12 cellular contexts compared by ENCODE assay signal in the genomic region with DNA sequence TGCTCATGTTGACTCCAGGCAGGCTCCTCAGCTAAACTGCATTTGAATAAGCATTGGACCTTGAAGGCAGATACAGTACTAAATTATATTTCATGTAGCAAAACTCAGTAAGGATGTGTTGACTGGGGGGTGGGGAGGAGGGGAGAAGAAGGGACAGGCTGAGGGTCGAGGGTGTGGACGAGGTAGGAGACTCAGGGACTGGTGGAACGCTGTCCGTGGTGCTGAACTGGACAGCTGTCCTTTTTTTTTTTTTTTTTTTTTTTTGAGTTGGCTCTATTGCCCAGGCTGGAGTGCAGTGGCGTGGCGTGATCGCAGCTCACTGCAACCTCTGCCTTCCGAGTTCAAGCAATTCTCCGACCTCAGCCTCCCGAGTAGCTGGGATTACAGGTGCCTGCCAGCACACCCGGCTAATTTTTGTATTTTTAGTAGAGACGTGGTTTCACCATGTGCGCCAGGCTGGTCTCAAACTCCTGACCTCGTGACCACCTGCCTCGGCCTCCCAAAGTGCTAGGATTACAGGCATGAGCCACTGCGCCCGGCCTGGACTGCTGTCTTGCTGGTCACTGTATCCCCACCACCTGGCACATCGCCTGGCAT. TPM values are rescaled to one million over a fixed set of nuclear protein-coding genes. Genes with fewer than 3 reads are reported as not detected.
A peak's percentile ranks its signal among the peaks of the same experiment; 100 is the strongest.
DNase-seq lines count a peak whose midpoint lies in the region; TF ChIP-seq lines count a peak whose summit lies in the region.
"Had no signal": no experiment of that assay in that cellular context is flagged by ENCODE, and none has a peak within 500 bp of the region (broad histone marks: within the 10 kb centered on the region; RNA-seq: fewer than 3 reads in every experiment).

No MANE protein-coding gene starts in this region.

- H3K79me2 ChIP-seq in OCI-LY7 (ENCODE audit: insufficient read depth, low read depth, low read length) = no peaks in the 10 kb centered on the region

- no peak overlapping the region for H3K27ac ChIP-seq in cardiac muscle cell
- no peak overlapping the region for H3K27ac ChIP-seq in OCI-LY7 (ENCODE audit: low read depth, low read length, poor library complexity, severe bottlenecking)
- H3K27ac ChIP-seq in tibial artery = no peak overlapping the region
- H3K27ac ChIP-seq in ovary = no peak overlapping the region

- no peak overlapping the region for H3K4me3 ChIP-seq in cardiac muscle cell
- no peak overlapping the region for H3K4me3 ChIP-seq in OCI-LY7 (ENCODE audit: low read depth, low read length, poor library complexity, severe bottlenecking)
- no peak overlapping the region for H3K4me3 ChIP-seq in tibial artery
- no peak overlapping the region for H3K4me3 ChIP-seq in ovary

- H3K9me2 ChIP-seq in OCI-LY7 (ENCODE audit: insufficient read depth, low read length) = no peaks in the 10 kb centered on the region

- H3K27me3 ChIP-seq in cardiac muscle cell = peaks cover 17% of the 10 kb centered on the region
- peaks cover 0 to 33% of the 10 kb centered on the region in 2 donors for H3K27me3 ChIP-seq in tibial artery
- H3K27me3 ChIP-seq in ovary = no peaks in the 10 kb centered on the region

- H3K4me1 ChIP-seq in cardiac muscle cell (ENCODE audit: low read depth) (no peaks in the 10 kb centered on the region), OCI-LY7 (ENCODE audit: insufficient read depth, low read length, poor library complexity, severe bottlenecking) (no peaks in the 10 kb centered on the region), tibial artery (peaks cover 0 to 1% (median 0%) of the 10 kb centered on the region in 4 donors), ovary (ENCODE audit: insufficient read depth) (no peaks in the 10 kb centered on the region)

- no peak for TF ChIP-seq EP300 in ovary (IDR thresholded peaks at IDR 0.05)

- peak; percentile 36 to 43 for DNase-seq in cardiac muscle cell (ENCODE audit: low read depth in 1 of 2, low spot score in 1 of 2)
- no peak for DNase-seq in cardiac septum (ENCODE audit: low spot score)
- peak; percentile 20 for DNase-seq in OCI-LY7 (ENCODE audit: low spot score)
- peak; percentile 65 for DNase-seq in ecto neural progenitor cell (ENCODE audit: low spot score)
- peak; percentile 25 for DNase-seq in stimulated activated CD8-positive, alpha-beta memory T cell treated with anti-CD3 and anti-CD28 coated beads, Interleukin-4, amount 100 ng/mL, for 48 hours
- no peak for DNase-seq in NOMO-1 treated with dmso at 0.1 percent for 144 hours (lab: John Stamatoyannopoulos, UW; ENCODE audit: unreplicated experiment)
- DNase-seq in tibial artery = no peak
- DNase-seq in ovary = no peak
- DNase-seq: activated T-cell treated with anti-CD3 and anti-CD28 coated beads, Interleukin-2, amount 50 U/mL, for 4 hours; IMR-90; NCI-H524 treated with DMSO at 0.1 percent for 48 hours had no signal

- TF ChIP-seq CTCF in cardiac muscle cell (IDR thresholded peaks at IDR 0.05; ENCODE audit: low read depth, low read length) (no peak), OCI-LY7 (conservative IDR thresholded peaks at IDR 0.05; ENCODE audit: low read length) (no peak), tibial artery (IDR thresholded peaks at IDR 0.05) (no peak), ovary (IDR thresholded peaks at IDR 0.05) (no peak)

- H4K20me1 ChIP-seq in OCI-LY7 (ENCODE audit: insufficient read depth, low read length) = no peaks in the 10 kb centered on the region

- no peak overlapping the region for H3K4me2 ChIP-seq in OCI-LY7 (ENCODE audit: low read length)

- H3K36me3 ChIP-seq in cardiac muscle cell (no peaks in the 10 kb centered on the region), OCI-LY7 (ENCODE audit: insufficient read depth, low read length) (no peaks in the 10 kb centered on the region), tibial artery (no peaks in the 10 kb centered on the region), ovary (no peaks in the 10 kb centered on the region)

- BruUV-seq in OCI-LY7 (replicated peaks; lab: Mats Ljungman, UMichigan) = no TSS peak

- TF ChIP-seq POLR2A in ovary (IDR thresholded peaks at IDR 0.05) = no peak

- intact Hi-C loops in cardiac septum (cut with DNase I) (no loop called here), OCI-LY7 (cut with micrococcal nuclease; ENCODE audit: unreplicated experiment) (no loop called here), tibial artery (cut with DNase I; ENCODE audit: low total_unique reads) (no loop called here), ovary (cut with DNase I) (no loop called here)

- 33 to 42% (median 38%) methylated on average over 18 of the region's 18 CpGs for WGBS in ovary, 3 donors

- no peak overlapping the region for H2AFZ ChIP-seq in OCI-LY7 (ENCODE audit: low read length)

- no peaks in the 10 kb centered on the region for H3K9me3 ChIP-seq in cardiac muscle cell (ENCODE audit: low read depth)
- H3K9me3 ChIP-seq in OCI-LY7 (ENCODE audit: low read length) = no peaks in the 10 kb centered on the region
- no peaks in the 10 kb centered on the region for H3K9me3 ChIP-seq in tibial artery
- no peaks in the 10 kb centered on the region for H3K9me3 ChIP-seq in ovary

- POLR2A ChIA-PET in OCI-LY7 (lab: Charles Lee) = no interaction called here

- CTCF ChIA-PET in OCI-LY7 (lab: Charles Lee; ENCODE audit: unreplicated experiment) = interaction anchor here (0.6 kb wide), 1 partner anchor 84 kb away, joined by 7 read pairs; no protein-coding TSS in a partner anchor

RNA-seq across cellular contexts. Expression of gene CASP14, which starts 33.2 kb away (rescaled TPM):
- total RNA-seq in cardiac muscle cell = not detected in 2 replicates
- polyA plus RNA-seq in cardiac muscle cell = not detected in 2 replicates
- total RNA-seq in cardiac septum = not detected
- total RNA-seq in OCI-LY7 (2014; rRNA removed; shearing (Covaris generic)) = not detected in 2 replicates
- total RNA-seq in OCI-LY7 (2022) = not detected in 2 replicates
- not detected for total RNA-seq in ovary
- not detected for polyA plus RNA-seq in ovary
- total RNA-seq: activated T-cell treated with anti-CD3 and anti-CD28 coated beads, Interleukin-2, amount 50 U/mL, for 4 hours; IMR-90; T-cell had no signal
- polyA plus RNA-seq: IMR-90 had no signal

RNA-seq across cellular contexts. Expression of gene SLC1A6, which starts 36.4 kb away (rescaled TPM):
- total RNA-seq in cardiac muscle cell (0.63 and 1.4 TPM in 2 replicates), cardiac septum (not detected), OCI-LY7 (2022) (not detected in 2 replicates), ovary (not detected)
- polyA plus RNA-seq in cardiac muscle cell (0.86 and 1.3 TPM in 2 replicates), ovary (under 1 TPM in 1 of 2 donors, not detected in 1; 0.08 TPM)
- total RNA-seq in OCI-LY7 (2014; rRNA removed; shearing (Covaris generic)) = not detected in 2 replicates
- total RNA-seq: activated T-cell treated with anti-CD3 and anti-CD28 coated beads, Interleukin-2, amount 50 U/mL, for 4 hours; IMR-90; T-cell had no signal
- polyA plus RNA-seq: IMR-90 had no signal

Comparison
In these comparisons a context has a peak if more than half of its experiments do, and no peak if none do; other contexts are left out.
1. DNase-seq: peak in cardiac muscle cell (2 of 2), OCI-LY7 (single experiment), ecto neural progenitor cell (single experiment) and stimulated activated CD8-positive, alpha-beta memory T cell treated with anti-CD3 and anti-CD28 coated beads, Interleukin-4, amount 100 ng/mL, for 48 hours (single experiment); none in cardiac septum (single experiment), NOMO-1 treated with dmso at 0.1 percent for 144 hours (single experiment), tibial artery (0 of 2) and ovary (0 of 5).